In the genomic region with DNA sequence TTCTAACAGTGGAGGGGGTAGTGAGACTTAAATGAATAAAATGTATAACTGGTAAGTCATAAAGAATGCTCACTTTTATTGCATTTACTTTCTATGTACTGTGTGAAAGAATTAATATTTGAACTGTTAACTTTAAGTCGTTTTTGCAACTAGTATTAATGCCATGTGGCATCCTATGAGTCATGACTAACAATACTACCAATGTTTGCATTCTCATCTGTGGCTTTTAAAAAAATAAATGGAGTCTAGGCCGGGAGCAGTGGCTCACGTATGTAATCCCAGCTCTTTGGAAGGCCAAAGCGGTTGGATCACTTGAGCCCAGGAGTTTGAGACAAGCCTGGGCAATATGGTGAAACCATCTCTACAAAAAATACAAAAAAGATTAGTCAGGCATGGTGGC, we compare ENCODE assay signal across 1 cellular context.
A peak's percentile ranks its signal among the peaks of the same experiment; 100 is the strongest.
TF ChIP-seq lines count a peak whose summit lies in the region.

No MANE protein-coding gene starts in this region.

TF ChIP-seq in IMR-90, 13 proteins besides CTCF, POLR2A, EP300 and RAD21:
- TF ChIP-seq CEBPB (IDR thresholded peaks at IDR 0.05; ENCODE audit: low read depth, low read length) (no peak; the same call in 1 of the 2 replicates), RCOR1 (IDR thresholded peaks at IDR 0.05; ENCODE audit: insufficient replicate concordance, low read length) (no peak), FOS (IDR thresholded peaks at IDR 0.05; ENCODE audit: low read depth, low read length) (peak; percentile 53; the same call in 1 of the 2 replicates), MAFK (IDR thresholded peaks at IDR 0.05; ENCODE audit: low read depth, low read length) (no peak), RFX5 (IDR thresholded peaks at IDR 0.05; ENCODE audit: low read depth, low read length) (no peak)
- TF ChIP-seq, protein P1, sequence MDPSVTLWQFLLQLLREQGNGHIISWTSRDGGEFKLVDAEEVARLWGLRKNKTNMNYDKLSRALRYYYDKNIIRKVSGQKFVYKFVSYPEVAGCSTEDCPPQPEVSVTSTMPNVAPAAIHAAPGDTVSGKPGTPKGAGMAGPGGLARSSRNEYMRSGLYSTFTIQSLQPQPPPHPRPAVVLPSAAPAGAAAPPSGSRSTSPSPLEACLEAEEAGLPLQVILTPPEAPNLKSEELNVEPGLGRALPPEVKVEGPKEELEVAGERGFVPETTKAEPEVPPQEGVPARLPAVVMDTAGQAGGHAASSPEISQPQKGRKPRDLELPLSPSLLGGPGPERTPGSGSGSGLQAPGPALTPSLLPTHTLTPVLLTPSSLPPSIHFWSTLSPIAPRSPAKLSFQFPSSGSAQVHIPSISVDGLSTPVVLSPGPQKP (IDR thresholded peaks at IDR 0.05; ENCODE audit: borderline replicate concordance, low read depth, low read length), result no peak
- TF ChIP-seq, protein P2, sequence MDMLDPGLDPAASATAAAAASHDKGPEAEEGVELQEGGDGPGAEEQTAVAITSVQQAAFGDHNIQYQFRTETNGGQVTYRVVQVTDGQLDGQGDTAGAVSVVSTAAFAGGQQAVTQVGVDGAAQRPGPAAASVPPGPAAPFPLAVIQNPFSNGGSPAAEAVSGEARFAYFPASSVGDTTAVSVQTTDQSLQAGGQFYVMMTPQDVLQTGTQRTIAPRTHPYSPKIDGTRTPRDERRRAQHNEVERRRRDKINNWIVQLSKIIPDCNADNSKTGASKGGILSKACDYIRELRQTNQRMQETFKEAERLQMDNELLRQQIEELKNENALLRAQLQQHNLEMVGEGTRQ (IDR thresholded peaks at IDR 0.05; ENCODE audit: low read depth, low read length), result no peak
